Comparison of ENCODE assay signal across 14 cellular contexts in the genomic region with DNA sequence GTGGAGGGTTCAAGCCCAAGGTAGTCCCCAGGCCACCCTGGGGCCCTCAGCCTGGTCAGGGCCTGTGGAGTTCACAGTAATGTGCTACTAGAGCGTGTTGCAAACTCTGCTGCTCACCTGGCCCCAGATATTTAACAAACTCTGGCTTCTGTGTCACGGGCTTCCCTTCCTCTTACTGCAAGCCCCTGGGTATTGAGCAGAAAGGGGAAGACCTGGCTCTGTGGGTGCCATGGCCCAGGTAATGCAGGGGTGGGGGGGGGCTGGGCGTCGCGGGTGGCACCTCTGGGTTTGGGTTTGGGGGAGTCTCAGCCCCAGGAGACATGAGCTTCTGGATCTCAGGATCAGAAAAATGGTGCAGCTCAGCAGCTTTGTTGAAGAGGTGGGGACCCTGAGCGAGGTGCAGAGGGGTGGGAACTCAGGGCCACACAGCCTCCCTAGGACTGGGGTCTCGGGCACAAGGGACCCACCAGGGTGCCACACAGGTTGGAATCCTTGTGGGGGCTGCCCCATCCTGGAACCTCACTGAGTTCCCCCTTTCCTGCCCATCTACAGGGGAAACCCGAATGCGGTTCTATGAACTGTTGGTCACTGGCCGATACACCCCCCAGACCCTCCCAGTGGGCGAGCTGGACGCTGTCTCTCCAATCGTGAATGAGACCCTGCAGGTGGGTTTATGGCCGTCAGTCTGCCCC. TPM values are rescaled to one million over a fixed set of nuclear protein-coding genes. Genes with fewer than 3 reads are reported as not detected.
DNase-seq lines count a peak whose midpoint lies in the region; ATAC-seq and TF ChIP-seq lines count a peak whose summit lies in the region.
"Had no signal": no experiment of that assay in that cellular context is flagged by ENCODE, and none has a peak within 500 bp of the region (broad histone marks: within the 10 kb centered on the region; RNA-seq: fewer than 3 reads in every experiment).

No MANE protein-coding gene starts in this region.

- H2AK5ac ChIP-seq in mesenchymal stem cell (ENCODE audit: low read length, severe bottlenecking): no peak overlapping the region

- no peak for ATAC-seq in activated B cell treated with CpG ODN at 0.5 μM for 24 hours (ENCODE audit: low read depth)
- ATAC-seq: left cardiac atrium had no signal

- no peak overlapping the region for H3K4me2 ChIP-seq in mesenchymal stem cell (ENCODE audit: low read length, poor library complexity, severe bottlenecking)

- H2AFZ ChIP-seq in mesenchymal stem cell (ENCODE audit: low read depth, low read length): no peak overlapping the region

- H4K91ac ChIP-seq in mesenchymal stem cell (ENCODE audit: low read length): no peak overlapping the region

- peak overlapping the region; percentile 92 for H3K9ac ChIP-seq in mesenchymal stem cell (ENCODE audit: low read length)

- intact Hi-C loops in activated naive CD4-positive, alpha-beta T cell treated with anti-CD3 and anti-CD28 coated beads for 36 hours (cut with micrococcal nuclease): no loop called here
- intact Hi-C loops in activated B cell treated with CpG ODN at 0.5 μM for 24 hours (cut with micrococcal nuclease) (loop anchor here (1.0 kb wide), 1 partner anchor 13 kb away; no protein-coding TSS in a partner anchor), tibial artery (cut with DNase I; ENCODE audit: low total_unique reads) (no loop called here)

- no peak overlapping the region for H3K4me3 ChIP-seq in mesenchymal stem cell (ENCODE audit: insufficient read depth in 1 of 2, low read depth in 1 of 2, low read length in 2 of 2)
- H3K4me3 ChIP-seq in tibial artery: no peak overlapping the region

- no peak overlapping the region for H4K8ac ChIP-seq in mesenchymal stem cell (ENCODE audit: low read length)

- H3K79me1 ChIP-seq in mesenchymal stem cell (replicated peaks; ENCODE audit: low read length, poor library complexity, severe bottlenecking): peaks cover 18% of the 10 kb centered on the region

- H2BK15ac ChIP-seq in mesenchymal stem cell (ENCODE audit: low read depth, poor library complexity, severe bottlenecking): no peak overlapping the region

- H3K36me3 ChIP-seq in mesenchymal stem cell (ENCODE audit: control insufficient read depth in 1 of 2, insufficient read depth in 2 of 2, low read depth in 1 of 2, low read length in 2 of 2) (peaks cover 44 to 58% of the 10 kb centered on the region in 2 experiments), tibial artery (peaks cover 18 to 41% (median 37%) of the 10 kb centered on the region in 3 donors)

- TF ChIP-seq CTCF in activated B cell treated with CpG ODN at 0.5 μM for 24 hours (IDR thresholded peaks at IDR 0.05) (no peak), tibial artery (IDR thresholded peaks at IDR 0.05) (no peak)

- no peaks in the 10 kb centered on the region for H3K27me3 Mint-ChIP-seq in activated naive CD4-positive, alpha-beta T cell treated with anti-CD3 and anti-CD28 coated beads for 36 hours (ENCODE audit: low read depth)
- no peaks in the 10 kb centered on the region for H3K27me3 Mint-ChIP-seq in activated B cell treated with CpG ODN at 0.5 μM for 24 hours

- H3K4me1 ChIP-seq in mesenchymal stem cell (ENCODE audit: control insufficient read depth, insufficient read depth, low read depth, low read length): peaks cover 39% of the 10 kb centered on the region
- H3K4me1 ChIP-seq in tibial artery: peaks cover 0 to 57% (median 52%) of the 10 kb centered on the region in 4 donors

- H3K36me3 Mint-ChIP-seq in activated naive CD4-positive, alpha-beta T cell treated with anti-CD3 and anti-CD28 coated beads for 36 hours (ENCODE audit: low read depth): peaks cover 27% of the 10 kb centered on the region
- H3K36me3 Mint-ChIP-seq in activated B cell treated with CpG ODN at 0.5 μM for 24 hours (ENCODE audit: low read depth): peaks cover 51% of the 10 kb centered on the region

- H3K4ac ChIP-seq in mesenchymal stem cell (ENCODE audit: low read depth in 1 of 2, low read length in 2 of 2): no peak overlapping the region

- H2BK12ac ChIP-seq in mesenchymal stem cell (ENCODE audit: low read length in 2 of 2): no peak overlapping the region

- H3K9me3 ChIP-seq in mesenchymal stem cell (ENCODE audit: control insufficient read depth, low read length) (no peaks in the 10 kb centered on the region), tibial artery (no peaks in the 10 kb centered on the region)
- H3K9me3 ChIP-seq: sigmoid colon, thyroid gland had no signal

- H2BK5ac ChIP-seq in mesenchymal stem cell (ENCODE audit: low read depth, low read length, poor library complexity, severe bottlenecking): no peak overlapping the region

- no peak overlapping the region for H3K14ac ChIP-seq in mesenchymal stem cell (ENCODE audit: low read length in 2 of 2)

- no peak for DNase-seq in activated naive CD4-positive, alpha-beta T cell treated with anti-CD3 and anti-CD28 coated beads for 36 hours
- no peak for DNase-seq in activated naive CD4-positive, alpha-beta T cell treated with anti-CD3 and anti-CD28 coated beads, Interleukin-2, amount 50 U/mL, for 16 hours
- DNase-seq in activated B cell treated with CpG ODN at 0.5 μM for 24 hours (no peak), mesenchymal stem cell (no peak), tibial artery (no peak), NCI-H187 treated with DMSO at 0.1 percent for 48 hours (lab: John Stamatoyannopoulos, UW) (no peak), HCEC 1CT (no peak), DMS 273 treated with DMSO at 0.1 percent for 48 hours (lab: John Stamatoyannopoulos, UW) (no peak)
- DNase-seq: head of caudate nucleus, NCI-H2029, SHP77 treated with DMSO at 0.1 percent for 48 hours, sigmoid colon, thyroid gland had no signal

- no peak overlapping the region for H3K18ac ChIP-seq in mesenchymal stem cell (ENCODE audit: low read depth in 1 of 2, low read length in 2 of 2)

- no peak overlapping the region for H3K23ac ChIP-seq in mesenchymal stem cell (ENCODE audit: low read length in 2 of 2)

- CTCF ChIA-PET in activated naive CD4-positive, alpha-beta T cell treated with anti-CD3 and anti-CD28 coated beads for 36 hours (lab: Charles Lee): interaction anchor here (1.0 to 12.5 kb wide), 4 partner anchors 12 to 87 kb away, joined by 3 to 494 read pairs (median 3); a partner anchor contains a TSS
- CTCF ChIA-PET in activated B cell treated with CpG ODN at 0.5 μM for 24 hours (lab: Charles Lee): interaction anchor here (14.3 kb wide), 1 partner anchor 13 kb away, joined by 635 read pairs; a partner anchor contains a TSS

- peak overlapping the region; percentile 12 for H3K27ac Mint-ChIP-seq in activated naive CD4-positive, alpha-beta T cell treated with anti-CD3 and anti-CD28 coated beads for 36 hours
- peak overlapping the region; percentile 46 for H3K27ac Mint-ChIP-seq in activated B cell treated with CpG ODN at 0.5 μM for 24 hours

- POLR2A ChIA-PET in activated B cell treated with CpG ODN at 0.5 μM for 24 hours (lab: Charles Lee): interaction anchor here (0.5 to 29.6 kb wide), 5 partner anchors 20 to 1311 kb away, joined by 3 to 1155 read pairs (median 4); a partner anchor contains a TSS

- H3K4me1 Mint-ChIP-seq in activated naive CD4-positive, alpha-beta T cell treated with anti-CD3 and anti-CD28 coated beads for 36 hours (ENCODE audit: low read depth): peaks cover 49% of the 10 kb centered on the region
- H3K4me1 Mint-ChIP-seq in activated B cell treated with CpG ODN at 0.5 μM for 24 hours: peaks cover 60% of the 10 kb centered on the region

- H3K27me3 ChIP-seq in mesenchymal stem cell (ENCODE audit: control insufficient read depth in 1 of 2, insufficient read depth in 1 of 2, low read length in 2 of 2): no peaks in the 10 kb centered on the region
- H3K27me3 ChIP-seq in tibial artery: no peaks in the 10 kb centered on the region
- H3K27me3 ChIP-seq: sigmoid colon, thyroid gland had no signal

- 87% methylated on average over 14 of the region's 14 CpGs for WGBS in mesenchymal stem cell

- H3K27ac ChIP-seq in mesenchymal stem cell (ENCODE audit: low read length, poor library complexity, severe bottlenecking) (no peak overlapping the region), tibial artery (peak overlapping the region; percentile 24 to 100)

- H3K9me3 Mint-ChIP-seq in activated naive CD4-positive, alpha-beta T cell treated with anti-CD3 and anti-CD28 coated beads for 36 hours: no peaks in the 10 kb centered on the region
- H3K9me3 Mint-ChIP-seq in activated B cell treated with CpG ODN at 0.5 μM for 24 hours: no peaks in the 10 kb centered on the region

- no peak overlapping the region for H2BK120ac ChIP-seq in mesenchymal stem cell (ENCODE audit: low read depth, low read length)

- no peak overlapping the region for H3K4me3 Mint-ChIP-seq in activated naive CD4-positive, alpha-beta T cell treated with anti-CD3 and anti-CD28 coated beads for 36 hours
- peak overlapping the region; percentile 32 for H3K4me3 Mint-ChIP-seq in activated B cell treated with CpG ODN at 0.5 μM for 24 hours

RNA-seq across cellular contexts. Expression of a gene that starts 4.0 kb away (rescaled TPM):
- total RNA-seq in activated naive CD4-positive, alpha-beta T cell treated with anti-CD3 and anti-CD28 coated beads for 36 hours: 1 to 10 TPM; 8.2 to 8.3 TPM
- 36.0 and 40.3 TPM in 2 replicates for total RNA-seq in activated B cell treated with CpG ODN at 0.5 μM for 24 hours
- polyA plus RNA-seq in mesenchymal stem cell (2013, experiment 1 of 2): 10.4 TPM
- 9.3 TPM for polyA plus RNA-seq in mesenchymal stem cell (2013, experiment 2 of 2)

RNA-seq across cellular contexts. Expression of a gene that starts 14.3 kb away (rescaled TPM):
- 10 to 100 TPM; 64.4 to 67.5 TPM for total RNA-seq in activated naive CD4-positive, alpha-beta T cell treated with anti-CD3 and anti-CD28 coated beads for 36 hours
- 133 and 142 TPM in 2 replicates for total RNA-seq in activated B cell treated with CpG ODN at 0.5 μM for 24 hours
- polyA plus RNA-seq in mesenchymal stem cell (2013, experiment 1 of 2): 15.0 TPM
- 14.2 TPM for polyA plus RNA-seq in mesenchymal stem cell (2013, experiment 2 of 2)

RNA-seq across cellular contexts. Expression of a gene that starts 50.9 kb away (rescaled TPM):
- not detected for total RNA-seq in activated naive CD4-positive, alpha-beta T cell treated with anti-CD3 and anti-CD28 coated beads for 36 hours
- total RNA-seq in activated B cell treated with CpG ODN at 0.5 μM for 24 hours: not detected in 2 replicates
- 0.48 TPM for polyA plus RNA-seq in mesenchymal stem cell (2013, experiment 1 of 2)
- polyA plus RNA-seq in mesenchymal stem cell (2013, experiment 2 of 2): 0.47 TPM
